In the genomic region with DNA sequence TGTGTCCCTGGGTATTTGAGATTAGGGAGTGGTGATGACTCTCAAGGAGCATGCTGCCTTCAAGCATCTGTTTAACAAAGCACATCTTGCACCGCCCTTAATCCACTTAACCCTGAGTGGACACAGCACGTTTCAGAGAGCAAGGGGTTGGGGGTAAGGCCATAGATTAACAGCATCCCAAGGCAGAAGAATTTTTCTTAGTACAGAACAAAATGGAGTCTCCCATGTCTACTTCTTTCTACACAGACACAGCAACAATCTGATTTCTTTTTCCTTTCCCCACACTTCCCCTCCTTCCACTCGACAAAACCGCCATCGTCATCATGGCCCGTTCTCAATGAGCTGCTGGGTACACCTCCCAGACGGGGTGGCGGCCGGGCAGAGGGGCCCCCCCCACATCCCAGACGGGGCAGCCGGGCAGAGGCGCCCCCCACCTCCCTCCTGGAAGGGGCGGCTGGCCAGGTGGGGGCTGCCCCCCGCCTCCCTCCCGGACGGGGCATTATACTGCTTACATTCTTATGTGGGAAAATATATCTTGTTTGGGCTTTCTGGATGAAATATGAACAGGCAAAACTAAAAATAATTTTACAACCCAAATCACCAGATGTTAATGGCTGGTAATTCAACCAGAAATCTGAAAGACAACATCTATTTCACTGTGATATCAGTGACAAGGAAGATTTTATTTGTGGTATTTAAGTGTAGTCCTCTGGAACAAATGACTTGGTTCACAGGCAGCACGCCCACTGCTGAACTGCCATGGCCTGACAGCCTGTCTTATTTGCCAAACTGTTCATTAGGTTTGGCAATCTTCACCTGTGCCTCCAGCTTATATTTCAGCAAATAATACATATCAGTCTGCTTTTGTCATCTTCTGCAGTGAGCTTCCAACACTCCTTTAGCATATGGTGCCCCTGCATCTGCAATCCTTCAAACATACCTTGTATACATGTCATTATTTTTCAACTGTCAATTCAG, we compare ENCODE assay signal across 10 cellular contexts. TPM values are rescaled to one million over a fixed set of nuclear protein-coding genes. Genes with fewer than 3 reads are reported as not detected.
"Had no signal": no experiment of that assay in that cellular context is flagged by ENCODE, and none has a peak within 500 bp of the region (broad histone marks: within the 10 kb centered on the region; RNA-seq: fewer than 3 reads in every experiment).

No MANE protein-coding gene starts in this region.

RNA-seq across cellular contexts. Expression of gene SYNPO2L, which starts 59.6 kb away (rescaled TPM):
- total RNA-seq: endothelial cell of umbilical vein; glomerular endothelial cell; lower leg skin; mammary epithelial cell; naive thymus-derived CD8-positive, alpha-beta T cell; renal cortical epithelial cell; thoracic aorta had no signal
- polyA plus RNA-seq: endothelial cell of umbilical vein; immature natural killer cell; keratinocyte; mammary epithelial cell; naive thymus-derived CD8-positive, alpha-beta T cell; neural cell had no signal
